ENCODE assay signal across 1 cellular context in the genomic region with DNA sequence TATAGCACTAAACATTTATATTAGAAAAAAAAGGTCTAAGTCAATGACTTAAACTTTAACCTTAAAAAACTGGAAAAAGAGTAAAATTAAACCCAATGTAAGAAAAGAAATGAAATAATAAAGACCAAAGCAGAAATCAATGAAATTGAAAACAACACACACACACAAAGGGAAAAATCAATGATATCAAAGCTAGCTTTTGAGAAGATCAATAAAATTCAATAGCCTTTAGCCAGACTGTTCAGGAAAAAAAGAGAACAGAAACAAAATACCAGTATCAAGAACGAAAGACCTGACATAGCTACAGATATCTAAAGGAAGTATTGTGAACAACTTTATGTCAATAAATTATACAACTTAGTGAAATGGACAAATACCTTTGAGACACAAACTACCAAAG.
TF ChIP-seq lines count a peak whose summit lies in the region.

No MANE protein-coding gene starts in this region.

TF ChIP-seq in GM12878, 131 proteins besides CTCF, POLR2A, EP300 and RAD21:
- TF ChIP-seq PAX8 (IDR thresholded peaks at IDR 0.05) (no peak), CEBPB (IDR thresholded peaks at IDR 0.05; ENCODE audit: borderline replicate concordance in 1 of 2, low read depth in 2 of 2, low read length in 2 of 2) (no peak), SIN3A (IDR thresholded peaks at IDR 0.05; ENCODE audit: low read depth, low read length) (no peak), POLR2AphosphoS2 (IDR thresholded peaks at IDR 0.05; ENCODE audit: low read depth, low read length) (no peak), JUND (IDR thresholded peaks at IDR 0.05; ENCODE audit: low read depth, low read length) (no peak), DPF2 (IDR thresholded peaks at IDR 0.05) (no peak), PML (IDR thresholded peaks at IDR 0.05; ENCODE audit: low read length) (no peak), ZNF274 (IDR thresholded peaks at IDR 0.05; ENCODE audit: insufficient read depth, insufficient read length) (no peak), HCFC1 (IDR thresholded peaks at IDR 0.05; ENCODE audit: low read length) (no peak), NR2C1 (IDR thresholded peaks at IDR 0.05) (no peak)
- TF ChIP-seq, protein P1, sequence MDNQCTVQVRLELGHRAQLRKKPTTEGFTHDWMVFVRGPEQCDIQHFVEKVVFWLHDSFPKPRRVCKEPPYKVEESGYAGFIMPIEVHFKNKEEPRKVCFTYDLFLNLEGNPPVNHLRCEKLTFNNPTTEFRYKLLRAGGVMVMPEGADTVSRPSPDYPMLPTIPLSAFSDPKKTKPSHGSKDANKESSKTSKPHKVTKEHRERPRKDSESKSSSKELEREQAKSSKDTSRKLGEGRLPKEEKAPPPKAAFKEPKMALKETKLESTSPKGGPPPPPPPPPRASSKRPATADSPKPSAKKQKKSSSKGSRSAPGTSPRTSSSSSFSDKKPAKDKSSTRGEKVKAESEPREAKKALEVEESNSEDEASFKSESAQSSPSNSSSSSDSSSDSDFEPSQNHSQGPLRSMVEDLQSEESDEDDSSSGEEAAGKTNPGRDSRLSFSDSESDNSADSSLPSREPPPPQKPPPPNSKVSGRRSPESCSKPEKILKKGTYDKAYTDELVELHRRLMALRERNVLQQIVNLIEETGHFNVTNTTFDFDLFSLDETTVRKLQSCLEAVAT (IDR thresholded peaks at IDR 0.05): no peak
- TF ChIP-seq, protein P2, sequence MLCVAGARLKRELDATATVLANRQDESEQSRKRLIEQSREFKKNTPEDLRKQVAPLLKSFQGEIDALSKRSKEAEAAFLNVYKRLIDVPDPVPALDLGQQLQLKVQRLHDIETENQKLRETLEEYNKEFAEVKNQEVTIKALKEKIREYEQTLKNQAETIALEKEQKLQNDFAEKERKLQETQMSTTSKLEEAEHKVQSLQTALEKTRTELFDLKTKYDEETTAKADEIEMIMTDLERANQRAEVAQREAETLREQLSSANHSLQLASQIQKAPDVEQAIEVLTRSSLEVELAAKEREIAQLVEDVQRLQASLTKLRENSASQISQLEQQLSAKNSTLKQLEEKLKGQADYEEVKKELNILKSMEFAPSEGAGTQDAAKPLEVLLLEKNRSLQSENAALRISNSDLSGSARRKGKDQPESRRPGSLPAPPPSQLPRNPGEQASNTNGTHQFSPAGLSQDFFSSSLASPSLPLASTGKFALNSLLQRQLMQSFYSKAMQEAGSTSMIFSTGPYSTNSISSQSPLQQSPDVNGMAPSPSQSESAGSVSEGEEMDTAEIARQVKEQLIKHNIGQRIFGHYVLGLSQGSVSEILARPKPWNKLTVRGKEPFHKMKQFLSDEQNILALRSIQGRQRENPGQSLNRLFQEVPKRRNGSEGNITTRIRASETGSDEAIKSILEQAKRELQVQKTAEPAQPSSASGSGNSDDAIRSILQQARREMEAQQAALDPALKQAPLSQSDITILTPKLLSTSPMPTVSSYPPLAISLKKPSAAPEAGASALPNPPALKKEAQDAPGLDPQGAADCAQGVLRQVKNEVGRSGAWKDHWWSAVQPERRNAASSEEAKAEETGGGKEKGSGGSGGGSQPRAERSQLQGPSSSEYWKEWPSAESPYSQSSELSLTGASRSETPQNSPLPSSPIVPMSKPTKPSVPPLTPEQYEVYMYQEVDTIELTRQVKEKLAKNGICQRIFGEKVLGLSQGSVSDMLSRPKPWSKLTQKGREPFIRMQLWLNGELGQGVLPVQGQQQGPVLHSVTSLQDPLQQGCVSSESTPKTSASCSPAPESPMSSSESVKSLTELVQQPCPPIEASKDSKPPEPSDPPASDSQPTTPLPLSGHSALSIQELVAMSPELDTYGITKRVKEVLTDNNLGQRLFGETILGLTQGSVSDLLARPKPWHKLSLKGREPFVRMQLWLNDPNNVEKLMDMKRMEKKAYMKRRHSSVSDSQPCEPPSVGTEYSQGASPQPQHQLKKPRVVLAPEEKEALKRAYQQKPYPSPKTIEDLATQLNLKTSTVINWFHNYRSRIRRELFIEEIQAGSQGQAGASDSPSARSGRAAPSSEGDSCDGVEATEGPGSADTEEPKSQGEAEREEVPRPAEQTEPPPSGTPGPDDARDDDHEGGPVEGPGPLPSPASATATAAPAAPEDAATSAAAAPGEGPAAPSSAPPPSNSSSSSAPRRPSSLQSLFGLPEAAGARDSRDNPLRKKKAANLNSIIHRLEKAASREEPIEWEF (IDR thresholded peaks at IDR 0.05; ENCODE audit: insufficient replicate concordance, low read depth, low read length): no peak
- TF ChIP-seq, protein P3, sequence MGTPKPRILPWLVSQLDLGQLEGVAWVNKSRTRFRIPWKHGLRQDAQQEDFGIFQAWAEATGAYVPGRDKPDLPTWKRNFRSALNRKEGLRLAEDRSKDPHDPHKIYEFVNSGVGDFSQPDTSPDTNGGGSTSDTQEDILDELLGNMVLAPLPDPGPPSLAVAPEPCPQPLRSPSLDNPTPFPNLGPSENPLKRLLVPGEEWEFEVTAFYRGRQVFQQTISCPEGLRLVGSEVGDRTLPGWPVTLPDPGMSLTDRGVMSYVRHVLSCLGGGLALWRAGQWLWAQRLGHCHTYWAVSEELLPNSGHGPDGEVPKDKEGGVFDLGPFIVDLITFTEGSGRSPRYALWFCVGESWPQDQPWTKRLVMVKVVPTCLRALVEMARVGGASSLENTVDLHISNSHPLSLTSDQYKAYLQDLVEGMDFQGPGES (IDR thresholded peaks at IDR 0.05): no peak
- TF ChIP-seq, protein P4, sequence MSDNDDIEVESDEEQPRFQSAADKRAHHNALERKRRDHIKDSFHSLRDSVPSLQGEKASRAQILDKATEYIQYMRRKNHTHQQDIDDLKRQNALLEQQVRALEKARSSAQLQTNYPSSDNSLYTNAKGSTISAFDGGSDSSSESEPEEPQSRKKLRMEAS (IDR thresholded peaks at IDR 0.05; ENCODE audit: low read depth, low read length): no peak
